ENCODE assay signal across 10 cellular contexts in genomic region chr1:54249798-54250497, GRCh38. TPM values are rescaled to one million over a fixed set of nuclear protein-coding genes. Genes with fewer than 3 reads are reported as not detected.
DNase-seq lines count a peak whose midpoint lies in the region; ATAC-seq lines count a peak whose summit lies in the region.
"Had no signal": no experiment of that assay in that cellular context is flagged by ENCODE, and none has a peak within 500 bp of the region (broad histone marks: within the 10 kb centered on the region; RNA-seq: fewer than 3 reads in every experiment).

No MANE protein-coding gene starts in this region.

- no peak overlapping the region for H2BK12ac ChIP-seq in neuronal stem cell (ENCODE audit: low read length)

- H3K27me3 ChIP-seq in neuronal stem cell (ENCODE audit: control insufficient read depth in 3 of 3, insufficient read depth in 3 of 3, low read depth in 1 of 3, low read length in 3 of 3): no peaks in the 10 kb centered on the region

- ATAC-seq in T-helper 17 cell (no peak), left cardiac atrium (peak; percentile 63 to 72), GM19023 (IDR thresholded peaks at IDR 0.05; ENCODE audit: unreplicated experiment) (no peak)

- H4K8ac ChIP-seq in neuronal stem cell (ENCODE audit: low read depth, low read length): no peak overlapping the region

- no peak overlapping the region for H3K27ac ChIP-seq in neuronal stem cell (replicated peaks; ENCODE audit: low read length)

- peaks cover 8% of the 10 kb centered on the region for H3K4me1 Mint-ChIP-seq in T-helper 17 cell

- no peak overlapping the region for H2BK120ac ChIP-seq in neuronal stem cell (ENCODE audit: low read depth, low read length)

- WGBS in neuronal stem cell (ENCODE audit: extremely low coverage in 2 of 2, insufficient read length in 2 of 2, insufficient replicate concordance in 1 of 2), 2 donors: no CpG with 5 or more reads among the region's 10 CpGs

- H3K4me3 ChIP-seq in neuronal stem cell (ENCODE audit: low read length in 2 of 2): no peak overlapping the region

- H3K4me3 Mint-ChIP-seq in T-helper 17 cell: no peak overlapping the region
- H3K4me3 Mint-ChIP-seq: activated naive CD8-positive, alpha-beta T cell had no signal

- no peak overlapping the region for H3K23ac ChIP-seq in neuronal stem cell (ENCODE audit: low read depth, low read length, poor library complexity)

- H3K27ac Mint-ChIP-seq in T-helper 17 cell: peak overlapping the region; percentile 34

- no peak overlapping the region for H4K91ac ChIP-seq in neuronal stem cell (ENCODE audit: low read depth, low read length, poor library complexity)

- H2AK5ac ChIP-seq in neuronal stem cell (ENCODE audit: low read depth, low read length): no peak overlapping the region

- no peak overlapping the region for H2AFZ ChIP-seq in neuronal stem cell (ENCODE audit: low read length)

- no peak overlapping the region for H3K14ac ChIP-seq in neuronal stem cell (ENCODE audit: low read length)

- H3K9me3 ChIP-seq in T-helper 17 cell (ENCODE audit: control insufficient read depth, low read length, poor library complexity, severe bottlenecking) (no peaks in the 10 kb centered on the region), neuronal stem cell (replicated peaks in 1 of 2; ENCODE audit: control insufficient read depth in 2 of 2, insufficient read depth in 1 of 2, low read depth in 1 of 2, low read length in 2 of 2) (no peaks in the 10 kb centered on the region)

- no peak overlapping the region for H3K4me2 ChIP-seq in neuronal stem cell (ENCODE audit: insufficient read depth, low read length, poor library complexity, severe bottlenecking)

- intact Hi-C loops in left cardiac atrium (cut with DNase I): no loop called here

- no peak overlapping the region for H3K18ac ChIP-seq in neuronal stem cell (ENCODE audit: low read length)

- no peaks in the 10 kb centered on the region for H3K79me1 ChIP-seq in neuronal stem cell (ENCODE audit: low read depth, low read length)

- H3K9ac ChIP-seq in neuronal stem cell (ENCODE audit: low read depth, low read length, poor library complexity): no peak overlapping the region

- no peaks in the 10 kb centered on the region for H3K27me3 Mint-ChIP-seq in T-helper 17 cell
- H3K27me3 Mint-ChIP-seq: activated naive CD8-positive, alpha-beta T cell had no signal

- H3K36me3 ChIP-seq in neuronal stem cell (replicated peaks in 1 of 2; ENCODE audit: control insufficient read depth in 2 of 2, insufficient read depth in 2 of 2, low read length in 2 of 2): peaks cover 16 to 96% of the 10 kb centered on the region in 2 donors

- H3K4ac ChIP-seq in neuronal stem cell (ENCODE audit: low read length): no peak overlapping the region

- H3K36me3 Mint-ChIP-seq in T-helper 17 cell (ENCODE audit: low read depth): no peaks in the 10 kb centered on the region
- H3K36me3 Mint-ChIP-seq: activated naive CD8-positive, alpha-beta T cell had no signal

- no peak overlapping the region for H2BK15ac ChIP-seq in neuronal stem cell (ENCODE audit: low read length)

- DNase-seq in DMS53 (lab: John Stamatoyannopoulos, UW) (peak; percentile 40), DMS53 treated with DMSO at 0.1 percent for 48 hours (lab: John Stamatoyannopoulos, UW; ENCODE audit: unreplicated experiment) (no peak), T-helper 17 cell (no peak), left cardiac atrium (no peak), stromal cell of bone marrow (ENCODE audit: low read depth) (peak; percentile 77), NCI-H510A (lab: John Stamatoyannopoulos, UW) (no peak), neuronal stem cell (ENCODE audit: low spot score) (no peak)
- DNase-seq: SHP77 had no signal

- H3K4me1 ChIP-seq in neuronal stem cell (ENCODE audit: control insufficient read depth in 2 of 2, insufficient read depth in 1 of 2, low read depth in 1 of 2, low read length in 2 of 2): peaks cover 0 to 4% of the 10 kb centered on the region in 2 donors

- no peak overlapping the region for H2BK5ac ChIP-seq in neuronal stem cell (ENCODE audit: low read length)

RNA-seq across cellular contexts. Expression of gene MRPL37, which starts 50.0 kb away (rescaled TPM):
- total RNA-seq in T-helper 17 cell: 10 to 100 TPM; 25.7 to 29.8 TPM
- total RNA-seq in left cardiac atrium: 10 to 100 TPM; 54.7 to 64.2 TPM
- 69.4 TPM for polyA plus RNA-seq in neuronal stem cell (2013, experiment 1 of 2)
- polyA plus RNA-seq in neuronal stem cell (2013, experiment 2 of 2): 69.8 TPM

RNA-seq across cellular contexts. Expression of gene CYB5RL, which starts 50.1 kb away (rescaled TPM):
- 1 to 10 TPM; 2.9 to 4.6 TPM for total RNA-seq in T-helper 17 cell
- total RNA-seq in left cardiac atrium: 1 to 10 TPM; 4.4 to 7.2 TPM
- 6.5 TPM for polyA plus RNA-seq in neuronal stem cell (2013, experiment 1 of 2)
- 6.5 TPM for polyA plus RNA-seq in neuronal stem cell (2013, experiment 2 of 2)

Comparison
In these comparisons a context has a peak if more than half of its experiments do, and no peak if none do; other contexts are left out.
1. DNase-seq: peak in DMS53 (single experiment) and stromal cell of bone marrow (single experiment); none in DMS53 treated with DMSO at 0.1 percent for 48 hours (single experiment), T-helper 17 cell (0 of 3), left cardiac atrium (single experiment), NCI-H510A (single experiment) and neuronal stem cell (single experiment).
2. ATAC-seq: peak in left cardiac atrium (2 of 2); none in T-helper 17 cell (single experiment) and GM19023 (single experiment).